1 cellular context compared by ENCODE assay signal in the genomic region with DNA sequence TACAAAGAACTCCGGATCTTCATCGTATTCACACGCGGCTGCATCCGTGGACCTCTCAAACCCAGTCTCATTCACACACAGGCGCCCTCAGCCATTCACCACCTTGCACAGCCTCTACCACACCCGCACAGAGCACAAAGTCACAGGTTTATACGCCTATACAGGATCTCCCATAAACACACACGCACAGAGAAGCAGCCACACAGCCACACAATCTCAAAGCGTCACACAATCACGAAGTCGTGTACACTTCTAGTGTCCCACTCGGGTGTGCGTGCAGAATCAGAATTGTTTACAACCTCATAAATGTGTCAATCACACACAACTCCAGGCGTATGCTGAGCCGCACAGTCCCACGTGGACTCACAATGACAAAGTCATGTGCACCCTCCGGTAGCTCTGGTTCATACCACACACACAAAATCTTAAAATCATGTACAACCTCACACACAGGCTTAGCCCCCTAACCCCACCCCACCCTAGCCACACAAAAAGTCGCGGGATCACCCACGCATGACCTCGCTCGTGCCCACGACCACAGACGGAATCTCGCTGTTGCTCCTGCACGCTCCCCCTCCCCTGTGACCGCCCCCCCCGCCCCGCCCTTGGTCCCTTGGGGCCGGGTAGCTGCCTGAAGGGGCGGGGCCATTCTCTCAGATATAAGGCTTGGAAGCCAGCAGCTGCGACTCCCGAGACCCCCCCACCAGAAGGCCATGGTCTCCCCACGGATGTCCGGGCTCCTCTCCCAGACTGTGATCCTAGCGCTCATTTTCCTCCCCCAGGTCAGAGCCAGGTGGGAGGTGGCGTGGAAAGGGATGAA.
A peak's percentile ranks its signal among the peaks of the same experiment; 100 is the strongest.
TF ChIP-seq lines count a peak whose summit lies in the region.

A gene with protein sequence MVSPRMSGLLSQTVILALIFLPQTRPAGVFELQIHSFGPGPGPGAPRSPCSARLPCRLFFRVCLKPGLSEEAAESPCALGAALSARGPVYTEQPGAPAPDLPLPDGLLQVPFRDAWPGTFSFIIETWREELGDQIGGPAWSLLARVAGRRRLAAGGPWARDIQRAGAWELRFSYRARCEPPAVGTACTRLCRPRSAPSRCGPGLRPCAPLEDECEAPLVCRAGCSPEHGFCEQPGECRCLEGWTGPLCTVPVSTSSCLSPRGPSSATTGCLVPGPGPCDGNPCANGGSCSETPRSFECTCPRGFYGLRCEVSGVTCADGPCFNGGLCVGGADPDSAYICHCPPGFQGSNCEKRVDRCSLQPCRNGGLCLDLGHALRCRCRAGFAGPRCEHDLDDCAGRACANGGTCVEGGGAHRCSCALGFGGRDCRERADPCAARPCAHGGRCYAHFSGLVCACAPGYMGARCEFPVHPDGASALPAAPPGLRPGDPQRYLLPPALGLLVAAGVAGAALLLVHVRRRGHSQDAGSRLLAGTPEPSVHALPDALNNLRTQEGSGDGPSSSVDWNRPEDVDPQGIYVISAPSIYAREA (plus strand): TSS at position 686 of the 820 bp plus-strand sequence. CDS start 28 bp downstream, at position 714.

TF ChIP-seq in K562, 482 proteins besides CTCF, POLR2A, EP300 and RAD21 (continued from another document and continues in another):
- TF ChIP-seq E2F6 (IDR thresholded peaks at IDR 0.05; ENCODE audit: borderline replicate concordance in 1 of 2, extremely low read depth in 1 of 2, insufficient read depth in 1 of 2, insufficient read length in 1 of 2, low read depth in 1 of 2, low read length in 1 of 2, poor library complexity in 1 of 2, severe bottlenecking in 1 of 2) (peak; percentile 57 to 70), MGA (IDR thresholded peaks at IDR 0.05) (peak; percentile 89), ZBTB11 (CRISPR knock-in tag; IDR thresholded peaks at IDR 0.05) (no peak), PYGO2 (tag; IDR thresholded peaks at IDR 0.05) (no peak), EP400 (IDR thresholded peaks at IDR 0.05) (peak; percentile 33; the same call in 1 of the 2 replicates), PRPF4 (IDR thresholded peaks at IDR 0.05; ENCODE audit: insufficient read depth, low read depth, low read length, poor library complexity, severe bottlenecking) (no peak), NR3C1 (CRISPR knock-in tag; IDR thresholded peaks at IDR 0.05) (no peak), ZBTB5 (IDR thresholded peaks at IDR 0.05) (no peak), GATAD2A (IDR thresholded peaks at IDR 0.05) (no peak), SRF (CRISPR knock-in tag; IDR thresholded peaks at IDR 0.05) (no peak), ZNF197 (CRISPR knock-in tag; IDR thresholded peaks at IDR 0.05; ENCODE audit: low read depth) (no peak), HDAC1 (IDR thresholded peaks at IDR 0.05) (0 out of 4 replicates have a peak, but pooled peaks of 1 of the 2 experiments have one; percentile 32), ZNF41 (CRISPR knock-in tag; conservative IDR thresholded peaks at IDR 0.05) (no peak), KDM1A (IDR thresholded peaks at IDR 0.05) (peak; percentile 16 to 60; a peak in 1 of 4 replicates), NRF1 (conservative IDR thresholded peaks at IDR 0.05 in 1 of 2, IDR thresholded peaks at IDR 0.05 in 1 of 2) (0 out of 4 replicates have a peak, but pooled peaks of 1 of the 2 experiments have one; percentile 5), JUN (IDR thresholded peaks at IDR 0.05; ENCODE audit: borderline replicate concordance, low read depth, low read length) (no peak), JUN (CRISPR knock-in tag; IDR thresholded peaks at IDR 0.05; ENCODE audit: borderline replicate concordance) (0 out of 2 replicates have a peak, but pooled peaks have one; percentile 40), RFX7 (CRISPR knock-in tag; IDR thresholded peaks at IDR 0.05) (no peak)
- TF ChIP-seq, protein P1, sequence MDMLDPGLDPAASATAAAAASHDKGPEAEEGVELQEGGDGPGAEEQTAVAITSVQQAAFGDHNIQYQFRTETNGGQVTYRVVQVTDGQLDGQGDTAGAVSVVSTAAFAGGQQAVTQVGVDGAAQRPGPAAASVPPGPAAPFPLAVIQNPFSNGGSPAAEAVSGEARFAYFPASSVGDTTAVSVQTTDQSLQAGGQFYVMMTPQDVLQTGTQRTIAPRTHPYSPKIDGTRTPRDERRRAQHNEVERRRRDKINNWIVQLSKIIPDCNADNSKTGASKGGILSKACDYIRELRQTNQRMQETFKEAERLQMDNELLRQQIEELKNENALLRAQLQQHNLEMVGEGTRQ (CRISPR knock-in tag; IDR thresholded peaks at IDR 0.05) = 0 out of 2 replicates have a peak, but pooled peaks have one; percentile 26
- TF ChIP-seq, protein P2, sequence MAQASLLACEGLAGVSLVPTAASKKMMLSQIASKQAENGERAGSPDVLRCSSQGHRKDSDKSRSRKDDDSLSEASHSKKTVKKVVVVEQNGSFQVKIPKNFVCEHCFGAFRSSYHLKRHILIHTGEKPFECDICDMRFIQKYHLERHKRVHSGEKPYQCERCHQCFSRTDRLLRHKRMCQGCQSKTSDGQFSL (CRISPR knock-in tag; IDR thresholded peaks at IDR 0.05) = no peak
- TF ChIP-seq, protein P2 (tag; IDR thresholded peaks at IDR 0.05) = 0 out of 4 replicates have a peak, but pooled peaks of 1 of the 2 experiments have one; percentile 20
- TF ChIP-seq, protein P3, sequence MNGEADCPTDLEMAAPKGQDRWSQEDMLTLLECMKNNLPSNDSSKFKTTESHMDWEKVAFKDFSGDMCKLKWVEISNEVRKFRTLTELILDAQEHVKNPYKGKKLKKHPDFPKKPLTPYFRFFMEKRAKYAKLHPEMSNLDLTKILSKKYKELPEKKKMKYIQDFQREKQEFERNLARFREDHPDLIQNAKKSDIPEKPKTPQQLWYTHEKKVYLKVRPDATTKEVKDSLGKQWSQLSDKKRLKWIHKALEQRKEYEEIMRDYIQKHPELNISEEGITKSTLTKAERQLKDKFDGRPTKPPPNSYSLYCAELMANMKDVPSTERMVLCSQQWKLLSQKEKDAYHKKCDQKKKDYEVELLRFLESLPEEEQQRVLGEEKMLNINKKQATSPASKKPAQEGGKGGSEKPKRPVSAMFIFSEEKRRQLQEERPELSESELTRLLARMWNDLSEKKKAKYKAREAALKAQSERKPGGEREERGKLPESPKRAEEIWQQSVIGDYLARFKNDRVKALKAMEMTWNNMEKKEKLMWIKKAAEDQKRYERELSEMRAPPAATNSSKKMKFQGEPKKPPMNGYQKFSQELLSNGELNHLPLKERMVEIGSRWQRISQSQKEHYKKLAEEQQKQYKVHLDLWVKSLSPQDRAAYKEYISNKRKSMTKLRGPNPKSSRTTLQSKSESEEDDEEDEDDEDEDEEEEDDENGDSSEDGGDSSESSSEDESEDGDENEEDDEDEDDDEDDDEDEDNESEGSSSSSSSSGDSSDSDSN (IDR thresholded peaks at IDR 0.05; ENCODE audit: borderline replicate concordance in 1 of 2, low read depth in 2 of 2, low read length in 2 of 2) = no peak
